8 cellular contexts compared by ENCODE assay signal in genomic region chr15:65183847-65184159, GRCh38. TPM values are rescaled to one million over a fixed set of nuclear protein-coding genes. Genes with fewer than 3 reads are reported as not detected.
A peak's percentile ranks its signal among the peaks of the same experiment; 100 is the strongest.
DNase-seq lines count a peak whose midpoint lies in the region; ATAC-seq and TF ChIP-seq lines count a peak whose summit lies in the region.

No MANE protein-coding gene starts in this region.

- DNase-seq in activated naive CD4-positive, alpha-beta T cell (lab: John Stamatoyannopoulos, UW), result no peak
- no peak for DNase-seq in astrocyte of the cerebellum (ENCODE audit: low read depth)
- no peak for DNase-seq in lower lobe of right lung
- DNase-seq in upper lobe of left lung, result no peak

- peaks cover 51% of the 10 kb centered on the region for H3K4me1 Mint-ChIP-seq in activated naive CD4-positive, alpha-beta T cell treated with anti-CD3 and anti-CD28 coated beads, Interleukin-2, amount 50 U/mL, for 24 hours

- H3K27ac ChIP-seq in lower lobe of right lung, result peak overlapping the region; percentile 93
- H3K27ac ChIP-seq in upper lobe of left lung, result peak overlapping the region; percentile 95 to 99 (median 96)

- no peaks in the 10 kb centered on the region for H3K27me3 Mint-ChIP-seq in activated naive CD4-positive, alpha-beta T cell treated with anti-CD3 and anti-CD28 coated beads, Interleukin-2, amount 50 U/mL, for 24 hours

- ATAC-seq in lower lobe of right lung, result no peak
- no peak for ATAC-seq in upper lobe of left lung (ENCODE audit: low FRiP score in 2 of 2)
- no peak for ATAC-seq in HG02623 (IDR thresholded peaks at IDR 0.05; ENCODE audit: unreplicated experiment)
- no peak for ATAC-seq in GM19455 (IDR thresholded peaks at IDR 0.05; ENCODE audit: unreplicated experiment)
- no peak for ATAC-seq in GM19397 (IDR thresholded peaks at IDR 0.05; ENCODE audit: unreplicated experiment)

- peak overlapping the region; percentile 96 for H3K4me3 Mint-ChIP-seq in activated naive CD4-positive, alpha-beta T cell treated with anti-CD3 and anti-CD28 coated beads, Interleukin-2, amount 50 U/mL, for 24 hours

- TF ChIP-seq CTCF in astrocyte of the cerebellum (IDR thresholded peaks at IDR 0.05; ENCODE audit: low read depth, low read length, missing control alignments) (no peak), lower lobe of right lung (IDR thresholded peaks at IDR 0.05) (no peak), upper lobe of left lung (IDR thresholded peaks at IDR 0.05) (no peak)

- peaks cover 21% of the 10 kb centered on the region for H3K4me1 ChIP-seq in lower lobe of right lung
- peaks cover 19 to 44% (median 25%) of the 10 kb centered on the region in 4 donors for H3K4me1 ChIP-seq in upper lobe of left lung

- in situ Hi-C loops in astrocyte of the cerebellum (cut with HindIII; ENCODE audit: low sequenced_read_pairs), result no loop called here

- H3K36me3 ChIP-seq in lower lobe of right lung (peaks cover 15% of the 10 kb centered on the region), upper lobe of left lung (peaks cover 0 to 17% (median 1%) of the 10 kb centered on the region in 4 donors)

- TF ChIP-seq POLR2A in upper lobe of left lung (IDR thresholded peaks at IDR 0.05), result no peak

- no peaks in the 10 kb centered on the region for H3K27me3 ChIP-seq in lower lobe of right lung (ENCODE audit: low read depth)
- no peaks in the 10 kb centered on the region for H3K27me3 ChIP-seq in upper lobe of left lung

- peaks cover 2% of the 10 kb centered on the region for H3K36me3 Mint-ChIP-seq in activated naive CD4-positive, alpha-beta T cell treated with anti-CD3 and anti-CD28 coated beads, Interleukin-2, amount 50 U/mL, for 24 hours

- H3K27ac Mint-ChIP-seq in activated naive CD4-positive, alpha-beta T cell treated with anti-CD3 and anti-CD28 coated beads, Interleukin-2, amount 50 U/mL, for 24 hours, result peak overlapping the region; percentile 91

- intact Hi-C loops in lower lobe of right lung (cut with DNase I), result loop anchor here (10.0 kb wide), 1 partner anchor 91 kb away; no protein-coding TSS in a partner anchor

- H3K9me3 Mint-ChIP-seq in activated naive CD4-positive, alpha-beta T cell treated with anti-CD3 and anti-CD28 coated beads, Interleukin-2, amount 50 U/mL, for 24 hours, result no peaks in the 10 kb centered on the region

- no peaks in the 10 kb centered on the region for H3K9me3 ChIP-seq in lower lobe of right lung
- H3K9me3 ChIP-seq in upper lobe of left lung, result no peaks in the 10 kb centered on the region

- H3K4me3 ChIP-seq in astrocyte of the cerebellum (ENCODE audit: low read depth, low read length) (peak overlapping the region; percentile 76), lower lobe of right lung (peak overlapping the region; percentile 94), upper lobe of left lung (peak overlapping the region; percentile 82 to 94 (median 92))

- no peak for TF ChIP-seq EP300 in upper lobe of left lung (IDR thresholded peaks at IDR 0.05)

- WGBS in upper lobe of left lung, 2 donors, result 1 to 3% methylated on average over 4 of the region's 4 CpGs

RNA-seq across cellular contexts. Expression of gene CLPX, which starts 1.3 kb away (rescaled TPM):
- total RNA-seq in lower lobe of right lung (43.4 TPM), upper lobe of left lung (100 to 1,000 TPM in 1 of 6 donors, 10 to 100 TPM in 5; 39.3 to 105 (median 49.4) TPM)

RNA-seq across cellular contexts. Expression of gene CILP, which starts 27.5 kb away (rescaled TPM):
- 10.2 TPM for total RNA-seq in lower lobe of right lung
- 1 to 10 TPM; 1.0 to 5.2 (median 2.6) TPM for total RNA-seq in upper lobe of left lung

RNA-seq across cellular contexts. Expression of gene PDCD7, which starts 50.2 kb away (rescaled TPM):
- 19.8 TPM for total RNA-seq in lower lobe of right lung
- 10 to 100 TPM; 14.9 to 38.8 (median 20.0) TPM for total RNA-seq in upper lobe of left lung
